38 cellular contexts compared by ENCODE assay signal in the genomic region with DNA sequence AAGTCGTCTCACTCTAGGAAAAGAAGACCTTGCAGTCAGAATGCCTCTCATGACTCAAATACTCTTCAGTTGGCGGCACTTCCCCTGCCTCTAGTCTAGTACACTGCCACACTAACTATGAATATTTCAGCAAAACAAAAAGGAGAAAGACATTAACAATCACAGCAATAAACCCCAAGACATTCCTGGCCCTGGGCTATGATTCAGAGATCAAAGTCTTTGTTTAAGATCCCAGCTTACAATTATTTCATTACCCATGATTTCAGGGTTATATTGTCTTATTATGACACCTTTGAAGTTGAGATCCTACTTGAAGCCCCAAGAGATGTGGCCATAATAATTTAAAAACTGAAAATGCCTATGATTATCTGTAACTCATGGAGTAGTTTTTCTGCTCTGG.
"Had no signal": no experiment of that assay in that cellular context is flagged by ENCODE, and none has a peak within 500 bp of the region (broad histone marks: within the 10 kb centered on the region; RNA-seq: fewer than 3 reads in every experiment).

No MANE protein-coding gene starts in this region.

- H3K36me3 Mint-ChIP-seq: activated CD4-positive, alpha-beta memory T cell treated with anti-CD3 and anti-CD28 coated beads for 36 hours; activated naive CD4-positive, alpha-beta T cell treated with anti-CD3 and anti-CD28 coated beads, Interleukin-2, amount 10 ng/mL, durations not matched to agents 7 days and 5 days; activated naive CD4-positive, alpha-beta T cell treated with anti-CD3 and anti-CD28 coated beads, Interleukin-2, amount 50 U/mL, for 24 hours; activated naive CD8-positive, alpha-beta T cell; activated naive CD8-positive, alpha-beta T cell treated with anti-CD3 and anti-CD28 coated beads, Interleukin-2, amount 10 ng/mL, durations not matched to agents 7 days and 5 days; brain had no signal

- H3K27me3 ChIP-seq: ascending aorta, cardiac muscle cell had no signal

- H3K36me3 ChIP-seq: ascending aorta, cardiac muscle cell had no signal

- H3K9me3 Mint-ChIP-seq: activated B cell treated with CpG ODN at 0.5 μM for 24 hours; activated CD4-positive, alpha-beta memory T cell treated with anti-CD3 and anti-CD28 coated beads for 36 hours; activated CD4-positive, alpha-beta T cell treated with anti-CD3 and anti-CD28 coated beads, Interleukin-2, amount 10 ng/mL, durations not matched to agents 24 days and 14 days; activated CD8-positive, alpha-beta T cell treated with anti-CD3 and anti-CD28 coated beads for 36 hours; activated naive CD4-positive, alpha-beta T cell treated with anti-CD3 and anti-CD28 coated beads, Interleukin-2, amount 10 ng/mL, durations not matched to agents 7 days and 5 days; activated naive CD4-positive, alpha-beta T cell treated with anti-CD3 and anti-CD28 coated beads, Interleukin-2, amount 50 U/mL, for 24 hours; activated naive CD8-positive, alpha-beta T cell treated with anti-CD3 and anti-CD28 coated beads, Interleukin-2, amount 10 ng/mL, durations not matched to agents 7 days and 5 days; activated naive CD8-positive, alpha-beta T cell treated with anti-CD3 and anti-CD28 coated beads, Interleukin-2, amount 50 U/mL, for 24 hours; activated T-cell treated with anti-CD3 and anti-CD28 coated beads, Interleukin-2, amount 50 U/mL, for 4 hours; activated T-cell treated with anti-CD3 and anti-CD28 coated beads, Interleukin-2, amount 50 U/mL, for 72 hours; activated T-helper 2 cell treated with anti-CD3 and anti-CD28 coated beads, Interferon-gamma antibody, Interleukin-2, Interleukin-4, amounts not matched to agents 10 μg/mL and 5 μg/mL and 100 μg/mL, durations not matched to agents 14 hours and 24 hours and 36 hours; T-helper 1 cell treated with Interleukin-12 subunit alpha and Interleukin-12 subunit beta and Interleukin-4 antibody, amounts not matched to agents 30 μg/mL and 1 μg/mL, for 36 hours; T-helper 2 cell treated with Interferon-gamma antibody and Interleukin-4, amounts not matched to agents 5 μg/mL and 100 μg/mL, for 36 hours had no signal

- FAIRE-seq: bronchial epithelial cell, TTC549 had no signal

- H3K27me3 Mint-ChIP-seq: activated B cell treated with CpG ODN at 0.5 μM for 24 hours; activated CD4-positive, alpha-beta memory T cell treated with anti-CD3 and anti-CD28 coated beads for 36 hours; activated CD4-positive, alpha-beta T cell treated with anti-CD3 and anti-CD28 coated beads, Interleukin-2, amount 10 ng/mL, durations not matched to agents 24 days and 14 days; activated CD8-positive, alpha-beta T cell treated with anti-CD3 and anti-CD28 coated beads for 36 hours; activated naive CD4-positive, alpha-beta T cell treated with anti-CD3 and anti-CD28 coated beads, Interleukin-2, amount 50 U/mL, for 24 hours; activated naive CD8-positive, alpha-beta T cell; activated naive CD8-positive, alpha-beta T cell treated with anti-CD3 and anti-CD28 coated beads, Interleukin-2, amount 50 U/mL, for 24 hours; central memory CD8-positive, alpha-beta T cell had no signal

- H3K4me3 Mint-ChIP-seq: activated B cell treated with CpG ODN at 0.5 μM for 24 hours; activated CD4-positive, alpha-beta memory T cell treated with anti-CD3 and anti-CD28 coated beads for 36 hours; activated CD4-positive, alpha-beta T cell treated with anti-CD3 and anti-CD28 coated beads, Interleukin-2, amount 10 ng/mL, durations not matched to agents 24 days and 14 days; activated CD8-positive, alpha-beta T cell treated with anti-CD3 and anti-CD28 coated beads for 36 hours; activated naive CD4-positive, alpha-beta T cell treated with anti-CD3 and anti-CD28 coated beads, Interleukin-2, amount 10 ng/mL, durations not matched to agents 7 days and 5 days; activated naive CD4-positive, alpha-beta T cell treated with anti-CD3 and anti-CD28 coated beads, Interleukin-2, amount 50 U/mL, for 24 hours; activated naive CD8-positive, alpha-beta T cell; activated naive CD8-positive, alpha-beta T cell treated with anti-CD3 and anti-CD28 coated beads, Interleukin-2, amount 10 ng/mL, durations not matched to agents 7 days and 5 days; activated naive CD8-positive, alpha-beta T cell treated with anti-CD3 and anti-CD28 coated beads, Interleukin-2, amount 50 U/mL, for 24 hours; activated T-cell treated with anti-CD3 and anti-CD28 coated beads, Interleukin-2, amount 50 U/mL, for 4 hours; activated T-cell treated with anti-CD3 and anti-CD28 coated beads, Interleukin-2, amount 50 U/mL, for 72 hours; brain; central memory CD8-positive, alpha-beta T cell; T-helper 1 cell treated with Interleukin-12 subunit alpha and Interleukin-12 subunit beta and Interleukin-4 antibody, amounts not matched to agents 30 μg/mL and 1 μg/mL, for 36 hours; T-helper 2 cell treated with Interferon-gamma antibody and Interleukin-4, amounts not matched to agents 5 μg/mL and 100 μg/mL, for 36 hours had no signal

- H3K9me3 ChIP-seq: ascending aorta had no signal

- H3K27ac Mint-ChIP-seq: activated B cell treated with CpG ODN at 0.5 μM for 24 hours; activated CD4-positive, alpha-beta memory T cell treated with anti-CD3 and anti-CD28 coated beads for 36 hours; activated CD4-positive, alpha-beta T cell treated with anti-CD3 and anti-CD28 coated beads, Interleukin-2, amount 10 ng/mL, durations not matched to agents 24 days and 14 days; activated CD8-positive, alpha-beta T cell treated with anti-CD3 and anti-CD28 coated beads for 36 hours; activated naive CD4-positive, alpha-beta T cell treated with anti-CD3 and anti-CD28 coated beads, Interleukin-2, amount 10 ng/mL, durations not matched to agents 7 days and 5 days; activated naive CD4-positive, alpha-beta T cell treated with anti-CD3 and anti-CD28 coated beads, Interleukin-2, amount 50 U/mL, for 24 hours; activated naive CD8-positive, alpha-beta T cell; activated naive CD8-positive, alpha-beta T cell treated with anti-CD3 and anti-CD28 coated beads, Interleukin-2, amount 10 ng/mL, durations not matched to agents 7 days and 5 days; activated naive CD8-positive, alpha-beta T cell treated with anti-CD3 and anti-CD28 coated beads, Interleukin-2, amount 50 U/mL, for 24 hours; activated T-cell treated with anti-CD3 and anti-CD28 coated beads, Interleukin-2, amount 50 U/mL, for 72 hours; activated T-helper 2 cell treated with anti-CD3 and anti-CD28 coated beads, Interferon-gamma antibody, Interleukin-2, Interleukin-4, amounts not matched to agents 10 μg/mL and 5 μg/mL and 100 μg/mL, durations not matched to agents 14 hours and 24 hours and 36 hours; brain; T-helper 1 cell treated with Interleukin-12 subunit alpha and Interleukin-12 subunit beta and Interleukin-4 antibody, amounts not matched to agents 30 μg/mL and 1 μg/mL, for 36 hours; T-helper 2 cell treated with Interferon-gamma antibody and Interleukin-4, amounts not matched to agents 5 μg/mL and 100 μg/mL, for 36 hours had no signal

- DNase-seq: activated B cell treated with CpG ODN at 0.5 μM for 24 hours; activated CD4-positive, alpha-beta memory T cell treated with anti-CD3 and anti-CD28 coated beads for 36 hours; activated CD4-positive, alpha-beta T cell treated with anti-CD3 and anti-CD28 coated beads for 4 hours; activated CD4-positive, alpha-beta T cell treated with anti-CD3 and anti-CD28 coated beads, Interleukin-2, amount 10 ng/mL, durations not matched to agents 24 days and 14 days; activated CD4-positive, alpha-beta T cell treated with anti-CD3 and anti-CD28 coated beads, Interleukin-2, amount 50 U/mL, for 1 hour; activated CD4-positive, alpha-beta T cell treated with anti-CD3 and anti-CD28 coated beads, Interleukin-2, amount 50 U/mL, for 4 hours; activated CD4-positive, CD25-positive, alpha-beta regulatory T cell treated with anti-CD3 and anti-CD28 coated beads, Interleukin-2, amount 50 U/mL, for 72 hours; activated CD8-positive, alpha-beta memory T cell treated with anti-CD3 and anti-CD28 coated beads, Interleukin-2, amount 50 U/mL, for 4 hours; activated CD8-positive, alpha-beta T cell treated with anti-CD3 and anti-CD28 coated beads for 36 hours; activated effector memory CD4-positive, alpha-beta T cell treated with Interleukin-2 at 50 U/mL for 16 hours; activated gamma-delta T cell; activated naive CD4-positive, alpha-beta T cell treated with anti-CD3 and anti-CD28 coated beads, Interleukin-2, amount 10 ng/mL, durations not matched to agents 7 days and 5 days; activated naive CD4-positive, alpha-beta T cell treated with Interleukin-2 at 50 U/mL for 16 hours; activated naive CD8-positive, alpha-beta T cell treated with anti-CD3 and anti-CD28 coated beads, Interleukin-2, amount 10 ng/mL, durations not matched to agents 7 days and 5 days; activated naive CD8-positive, alpha-beta T cell treated with anti-CD3 and anti-CD28 coated beads, Interleukin-2, amount 50 U/mL, for 24 hours; activated T-cell treated with anti-CD3 and anti-CD28 coated beads for 4 hours; activated T-cell treated with anti-CD3 and anti-CD28 coated beads, Interleukin-2, amount 50 U/mL, for 1 hour; activated T-cell treated with anti-CD3 and anti-CD28 coated beads, Interleukin-2, amount 50 U/mL, for 4 hours; activated T-cell treated with anti-CD3 and anti-CD28 coated beads, Interleukin-2, amount 50 U/mL, for 72 hours; amygdala; anterior cingulate cortex; caudate nucleus; cerebellar nuclear complex; T-helper 1 cell; T-helper 2 cell; T-helper 9 cell had no signal

- H3K4me1 Mint-ChIP-seq: activated B cell treated with CpG ODN at 0.5 μM for 24 hours; activated CD4-positive, alpha-beta T cell treated with anti-CD3 and anti-CD28 coated beads, Interleukin-2, amount 10 ng/mL, durations not matched to agents 24 days and 14 days; activated naive CD4-positive, alpha-beta T cell treated with anti-CD3 and anti-CD28 coated beads, Interleukin-2, amount 10 ng/mL, durations not matched to agents 7 days and 5 days; activated naive CD4-positive, alpha-beta T cell treated with anti-CD3 and anti-CD28 coated beads, Interleukin-2, amount 50 U/mL, for 24 hours; activated naive CD8-positive, alpha-beta T cell treated with anti-CD3 and anti-CD28 coated beads, Interleukin-2, amount 10 ng/mL, durations not matched to agents 7 days and 5 days; activated naive CD8-positive, alpha-beta T cell treated with anti-CD3 and anti-CD28 coated beads, Interleukin-2, amount 50 U/mL, for 24 hours; central memory CD8-positive, alpha-beta T cell had no signal

- H3K4me1 ChIP-seq: ascending aorta had no signal

- H3K27ac ChIP-seq: ascending aorta, cardiac muscle cell, VCaP had no signal

- H3K4me3 ChIP-seq: ascending aorta, cardiac muscle cell had no signal

- ATAC-seq: activated CD8-positive, alpha-beta T cell treated with anti-CD3 and anti-CD28 coated beads for 36 hours; activated naive CD8-positive, alpha-beta T cell treated with anti-CD3 and anti-CD28 coated beads, Interleukin-2, amount 50 U/mL, for 24 hours; activated T-cell treated with anti-CD3 and anti-CD28 coated beads, Interleukin-2, amount 50 U/mL, for 4 hours; activated T-cell treated with anti-CD3 and anti-CD28 coated beads, Interleukin-2, amount 50 U/mL, for 72 hours had no signal
